In genomic region chr1:15226626-15227286, GRCh38 we compare ENCODE assay signal across 22 cellular contexts. TPM values are rescaled to one million over a fixed set of nuclear protein-coding genes. Genes with fewer than 3 reads are reported as not detected.
DNase-seq lines count a peak whose midpoint lies in the region; ATAC-seq, FAIRE-seq and TF ChIP-seq lines count a peak whose summit lies in the region.
"Had no signal": no experiment of that assay in that cellular context is flagged by ENCODE, and none has a peak within 500 bp of the region (broad histone marks: within the 10 kb centered on the region; RNA-seq: fewer than 3 reads in every experiment).

No MANE protein-coding gene starts in this region.

- no peaks in the 10 kb centered on the region for H3K4me1 ChIP-seq in lower lobe of right lung

- H3K4me1 Mint-ChIP-seq in dendritic cell treated with granulocyte-macrophage colony-stimulating factor and Interleukin-4, amounts not matched to agents 40 ng/mL and 50 ng/mL, for 4 days (ENCODE audit: low read depth), result peaks cover 90% of the 10 kb centered on the region

- no peak overlapping the region for H3K4me3 Mint-ChIP-seq in dendritic cell treated with granulocyte-macrophage colony-stimulating factor and Interleukin-4, amounts not matched to agents 40 ng/mL and 50 ng/mL, for 4 days
- H3K4me3 Mint-ChIP-seq: H9 had no signal

- no peaks in the 10 kb centered on the region for H3K9me3 ChIP-seq in lower lobe of right lung

- H3K27me3 ChIP-seq in lower lobe of right lung (ENCODE audit: low read depth), result no peaks in the 10 kb centered on the region

- no peak for FAIRE-seq in H54 (lab: Jason Lieb, UNC)
- FAIRE-seq: GM12892, GM18507 had no signal

- peaks cover 9% of the 10 kb centered on the region for H3K36me3 Mint-ChIP-seq in dendritic cell treated with granulocyte-macrophage colony-stimulating factor and Interleukin-4, amounts not matched to agents 40 ng/mL and 50 ng/mL, for 4 days (ENCODE audit: low read depth)

- DNase-seq in SK-N-DZ (ENCODE audit: low spot score) (peak; percentile 54), mesenteric fat pad (ENCODE audit: low spot score) (peak; percentile 51), posterior vena cava (ENCODE audit: low spot score) (peak; percentile 34), lower lobe of right lung (no peak), H54 (ENCODE audit: insufficient read length, low spot score) (no peak)
- DNase-seq: ACHN, DMS79, H9, IMR-90, NCI-H1417, NCI-H187, NCI-H2107, NCI-H510A treated with DMSO at 0.1 percent for 48 hours, NCI-H82, OCI-M1, Right ventricle myocardium superior had no signal

- no peaks in the 10 kb centered on the region for H3K9me3 Mint-ChIP-seq in dendritic cell treated with granulocyte-macrophage colony-stimulating factor and Interleukin-4, amounts not matched to agents 40 ng/mL and 50 ng/mL, for 4 days
- H3K9me3 Mint-ChIP-seq: H9 had no signal

- H3K4me3 ChIP-seq in lower lobe of right lung, result no peak overlapping the region

- no peak overlapping the region for H3K27ac ChIP-seq in lower lobe of right lung
- H3K27ac ChIP-seq: C4-2B, HL-60 had no signal

- intact Hi-C loops in dendritic cell treated with granulocyte-macrophage colony-stimulating factor and Interleukin-4, amounts not matched to agents 40 ng/mL and 50 ng/mL, for 4 days (cut with micrococcal nuclease), result no loop called here
- intact Hi-C loops in posterior vena cava (cut with DNase I) (no loop called here), lower lobe of right lung (cut with DNase I) (no loop called here)

- peak overlapping the region; percentile 68 for H3K27ac Mint-ChIP-seq in dendritic cell treated with granulocyte-macrophage colony-stimulating factor and Interleukin-4, amounts not matched to agents 40 ng/mL and 50 ng/mL, for 4 days

- TF ChIP-seq POLR2A in H54 (IDR thresholded peaks at IDR 0.05; ENCODE audit: low read depth, low read length), result no peak

- no peaks in the 10 kb centered on the region for H3K36me3 ChIP-seq in lower lobe of right lung

- TF ChIP-seq CTCF in lower lobe of right lung (IDR thresholded peaks at IDR 0.05), result no peak

- ATAC-seq in lower lobe of right lung, result no peak
- ATAC-seq in GM18861 (IDR thresholded peaks at IDR 0.05; ENCODE audit: unreplicated experiment), result no peak

- no peaks in the 10 kb centered on the region for H3K27me3 Mint-ChIP-seq in dendritic cell treated with granulocyte-macrophage colony-stimulating factor and Interleukin-4, amounts not matched to agents 40 ng/mL and 50 ng/mL, for 4 days

RNA-seq across cellular contexts. Expression of gene FHAD1, which starts 20.3 kb away (rescaled TPM):
- polyA plus RNA-seq in SK-N-DZ (2014; cell fraction: cytosol; rRNA removed), result 1.2 and 1.6 TPM in 2 replicates
- polyA plus RNA-seq in SK-N-DZ (2014; cell fraction: nucleus; rRNA removed), result 0.62 and 9.1 TPM in 2 replicates
- total RNA-seq in mesenteric fat pad, result 0.55 TPM
- total RNA-seq in posterior vena cava, result under 1 TPM in 1 of 2 donors, not detected in 1; 0.43 TPM
- total RNA-seq in lower lobe of right lung, result 14.3 TPM
- total RNA-seq: IMR-90, Right ventricle myocardium superior had no signal
- polyA plus RNA-seq: IMR-90 had no signal

Comparison
In these comparisons a context has a peak if more than half of its experiments do, and no peak if none do; other contexts are left out.
1. DNase-seq: peak in SK-N-DZ (single experiment), mesenteric fat pad (single experiment) and posterior vena cava (single experiment); none in lower lobe of right lung (single experiment) and H54 (single experiment).